ENCODE assay signal across 24 cellular contexts in genomic region chr17:1894753-1895339, GRCh38.
"Had no signal": no experiment of that assay in that cellular context is flagged by ENCODE, and none has a peak within 500 bp of the region (broad histone marks: within the 10 kb centered on the region; RNA-seq: fewer than 3 reads in every experiment).

No MANE protein-coding gene starts in this region.

- H3K4me3 Mint-ChIP-seq: activated naive CD8-positive, alpha-beta T cell; activated T-cell treated with anti-CD3 and anti-CD28 coated beads, Interleukin-2, amount 50 U/mL, for 4 hours; brain; natural killer cell; T-helper 2 cell treated with Interferon-gamma antibody and Interleukin-4, amounts not matched to agents 5 μg/mL and 100 μg/mL, for 36 hours; type B pancreatic cell had no signal

- H3K4me3 ChIP-seq: adrenal gland, coronary artery, dorsolateral prefrontal cortex, gastrocnemius medialis, spleen, thoracic aorta, vagina had no signal

- H3K27ac ChIP-seq: adrenal gland, coronary artery, dorsolateral prefrontal cortex, gastrocnemius medialis, spleen, thoracic aorta, vagina had no signal

- H3K27me3 ChIP-seq: adrenal gland, dorsolateral prefrontal cortex, gastrocnemius medialis, spleen, vagina had no signal

- H3K9me3 ChIP-seq: adrenal gland, gastrocnemius medialis, spleen, thoracic aorta, vagina had no signal

- H3K27ac Mint-ChIP-seq: activated naive CD8-positive, alpha-beta T cell; brain; natural killer cell; T-helper 2 cell treated with Interferon-gamma antibody and Interleukin-4, amounts not matched to agents 5 μg/mL and 100 μg/mL, for 36 hours; type B pancreatic cell had no signal

- ATAC-seq: activated T-cell treated with anti-CD3 and anti-CD28 coated beads, Interleukin-2, amount 50 U/mL, for 4 hours; gastrocnemius medialis; natural killer cell; right cardiac atrium had no signal

- DNase-seq: activated CD4-positive, alpha-beta T cell treated with anti-CD3 and anti-CD28 coated beads for 4 hours; activated CD4-positive, alpha-beta T cell treated with anti-CD3 and anti-CD28 coated beads, Interleukin-2, amount 50 U/mL, for 48 hours; activated CD8-positive, alpha-beta memory T cell treated with anti-CD3 and anti-CD28 coated beads, Interleukin-2, amount 50 U/mL, for 48 hours; activated effector memory CD4-positive, alpha-beta T cell treated with Interleukin-2 at 50 U/mL for 16 hours; activated naive CD4-positive, alpha-beta T cell treated with Interleukin-2 at 50 U/mL for 16 hours; activated T-cell treated with anti-CD3 and anti-CD28 coated beads, Interleukin-2, amount 50 U/mL, for 4 hours; adrenal gland; dorsolateral prefrontal cortex; effector memory CD4-positive, alpha-beta T cell; gastrocnemius medialis; glutamatergic neuron; mesenchymal stem cell; natural killer cell; spleen; stimulated activated naive CD4-positive, alpha-beta T cell treated with Interleukin-2 at 50 U/mL for 16 hours; T-helper 1 cell had no signal

- H3K27me3 Mint-ChIP-seq: activated naive CD8-positive, alpha-beta T cell; type B pancreatic cell had no signal

- H3K9me3 Mint-ChIP-seq: activated T-cell treated with anti-CD3 and anti-CD28 coated beads, Interleukin-2, amount 50 U/mL, for 4 hours; brain; natural killer cell; T-helper 2 cell treated with Interferon-gamma antibody and Interleukin-4, amounts not matched to agents 5 μg/mL and 100 μg/mL, for 36 hours; type B pancreatic cell had no signal

- H3K4me1 ChIP-seq: adrenal gland, spleen, vagina had no signal
